Comparison of ENCODE assay signal across 9 cellular contexts in genomic region chr6:137871299-137871698, GRCh38. TPM values are rescaled to one million over a fixed set of nuclear protein-coding genes. Genes with fewer than 3 reads are reported as not detected.
DNase-seq lines count a peak whose midpoint lies in the region; ATAC-seq, FAIRE-seq and TF ChIP-seq lines count a peak whose summit lies in the region.
"Had no signal": no experiment of that assay in that cellular context is flagged by ENCODE, and none has a peak within 500 bp of the region (broad histone marks: within the 10 kb centered on the region; RNA-seq: fewer than 3 reads in every experiment).

No MANE protein-coding gene starts in this region.

- peak overlapping the region; percentile 87 for H3K4me3 Mint-ChIP-seq in activated CD4-positive, alpha-beta memory T cell treated with anti-CD3 and anti-CD28 coated beads, Interleukin-2, amount 10 ng/mL, durations not matched to agents 7 days and 5 days
- peak overlapping the region; percentile 83 for H3K4me3 Mint-ChIP-seq in stimulated activated effector memory CD8-positive, alpha-beta T cell treated with anti-CD3 and anti-CD28 coated beads, Interleukin-12 subunit alpha, Interleukin-12 subunit beta, amount 100 ng/mL, for 72 hours

- TF ChIP-seq CTCF in fibroblast of pulmonary artery (IDR thresholded peaks at IDR 0.05; ENCODE audit: low read length, missing control alignments), result no peak

- H3K9me3 Mint-ChIP-seq in activated CD4-positive, alpha-beta memory T cell treated with anti-CD3 and anti-CD28 coated beads, Interleukin-2, amount 10 ng/mL, durations not matched to agents 7 days and 5 days, result no peaks in the 10 kb centered on the region
- no peaks in the 10 kb centered on the region for H3K9me3 Mint-ChIP-seq in stimulated activated effector memory CD8-positive, alpha-beta T cell treated with anti-CD3 and anti-CD28 coated beads, Interleukin-12 subunit alpha, Interleukin-12 subunit beta, amount 100 ng/mL, for 72 hours

- peaks cover 78% of the 10 kb centered on the region for H3K36me3 Mint-ChIP-seq in activated CD4-positive, alpha-beta memory T cell treated with anti-CD3 and anti-CD28 coated beads, Interleukin-2, amount 10 ng/mL, durations not matched to agents 7 days and 5 days (ENCODE audit: low read depth)
- peaks cover 100% of the 10 kb centered on the region for H3K36me3 Mint-ChIP-seq in stimulated activated effector memory CD8-positive, alpha-beta T cell treated with anti-CD3 and anti-CD28 coated beads, Interleukin-12 subunit alpha, Interleukin-12 subunit beta, amount 100 ng/mL, for 72 hours

- peak overlapping the region; percentile 93 for H3K4me3 ChIP-seq in fibroblast of pulmonary artery (replicated peaks; ENCODE audit: low read depth, low read length)

- H3K27ac Mint-ChIP-seq in activated CD4-positive, alpha-beta memory T cell treated with anti-CD3 and anti-CD28 coated beads, Interleukin-2, amount 10 ng/mL, durations not matched to agents 7 days and 5 days, result peak overlapping the region; percentile 86
- H3K27ac Mint-ChIP-seq in stimulated activated effector memory CD8-positive, alpha-beta T cell treated with anti-CD3 and anti-CD28 coated beads, Interleukin-12 subunit alpha, Interleukin-12 subunit beta, amount 100 ng/mL, for 72 hours, result peak overlapping the region; percentile 93

- CTCF ChIA-PET in activated CD4-positive, alpha-beta memory T cell treated with anti-CD3 and anti-CD28 coated beads, Interleukin-2, amount 10 ng/mL, durations not matched to agents 7 days and 5 days (lab: Charles Lee), result interaction anchor here (0.8 to 9.7 kb wide), 22 partner anchors 8 to 237 kb away, joined by 3 to 182 read pairs (median 8); no protein-coding TSS in a partner anchor

- H3K27me3 Mint-ChIP-seq in activated CD4-positive, alpha-beta memory T cell treated with anti-CD3 and anti-CD28 coated beads, Interleukin-2, amount 10 ng/mL, durations not matched to agents 7 days and 5 days, result no peaks in the 10 kb centered on the region

- peak; percentile 84 for FAIRE-seq in GM19239 (lab: Jason Lieb, UNC)

- POLR2A ChIA-PET in activated CD4-positive, alpha-beta memory T cell treated with anti-CD3 and anti-CD28 coated beads, Interleukin-2, amount 10 ng/mL, durations not matched to agents 7 days and 5 days (lab: Charles Lee), result interaction anchor here (1.0 to 7.9 kb wide), 16 partner anchors 11 to 172 kb away, joined by 3 to 42 read pairs (median 8); no protein-coding TSS in a partner anchor

- DNase-seq in GM19239 (ENCODE audit: insufficient read length, low spot score) (no peak), fibroblast of pulmonary artery (ENCODE audit: low read depth) (no peak), Kasumi-1 (lab: John Stamatoyannopoulos, UW) (no peak), NCI-H187 (lab: John Stamatoyannopoulos, UW) (no peak), hepatic stellate cell (ENCODE audit: low spot score) (no peak)
- no peak for DNase-seq in activated CD4-positive, alpha-beta memory T cell treated with anti-CD3 and anti-CD28 coated beads, Interleukin-2, amount 10 ng/mL, durations not matched to agents 7 days and 5 days
- no peak for DNase-seq in stimulated activated effector memory CD8-positive, alpha-beta T cell treated with anti-CD3 and anti-CD28 coated beads, Interleukin-12 subunit alpha, Interleukin-12 subunit beta, amount 100 ng/mL, for 72 hours (ENCODE audit: low spot score in 2 of 2)
- DNase-seq: NCI-H2171 treated with DMSO at 0.1 percent for 48 hours had no signal

- peaks cover 75% of the 10 kb centered on the region for H3K4me1 Mint-ChIP-seq in activated CD4-positive, alpha-beta memory T cell treated with anti-CD3 and anti-CD28 coated beads, Interleukin-2, amount 10 ng/mL, durations not matched to agents 7 days and 5 days
- peaks cover 30% of the 10 kb centered on the region for H3K4me1 Mint-ChIP-seq in stimulated activated effector memory CD8-positive, alpha-beta T cell treated with anti-CD3 and anti-CD28 coated beads, Interleukin-12 subunit alpha, Interleukin-12 subunit beta, amount 100 ng/mL, for 72 hours

- ATAC-seq in stimulated activated effector memory CD8-positive, alpha-beta T cell treated with anti-CD3 and anti-CD28 coated beads, Interleukin-12 subunit alpha, Interleukin-12 subunit beta, amount 100 ng/mL, for 72 hours, result no peak
- no peak for ATAC-seq in GM21447 (IDR thresholded peaks at IDR 0.05; ENCODE audit: unreplicated experiment)

RNA-seq across cellular contexts. Expression of gene TNFAIP3, which starts 4.2 kb away (rescaled TPM):
- 100 to 1,000 TPM; 143 to 144 TPM for total RNA-seq in activated CD4-positive, alpha-beta memory T cell treated with anti-CD3 and anti-CD28 coated beads, Interleukin-2, amount 10 ng/mL, durations not matched to agents 7 days and 5 days
